Comparison of ENCODE assay signal across 8 cellular contexts in genomic region chr1:156815307-156815826, GRCh38. TPM values are rescaled to one million over a fixed set of nuclear protein-coding genes. Genes with fewer than 3 reads are reported as not detected.
DNase-seq lines count a peak whose midpoint lies in the region; ATAC-seq and TF ChIP-seq lines count a peak whose summit lies in the region.

No MANE protein-coding gene starts in this region.

- 50 to 66% (median 62%) methylated on average over 5 of the region's 5 CpGs for WGBS in psoas muscle, 3 donors

- ATAC-seq in T-cell (replicated peaks in 1 of 4), result no peak
- peak; percentile 43 to 70 (median 64) for ATAC-seq in psoas muscle
- ATAC-seq in HG02870 (IDR thresholded peaks at IDR 0.05; ENCODE audit: unreplicated experiment), result no peak

- H3K9me3 ChIP-seq in psoas muscle, result no peaks in the 10 kb centered on the region

- no peaks in the 10 kb centered on the region for H3K27me3 Mint-ChIP-seq in T-cell

- H3K4me1 Mint-ChIP-seq in T-cell, result peaks cover 57 to 72% (median 66%) of the 10 kb centered on the region in 3 donors

- H3K36me3 ChIP-seq in psoas muscle (ENCODE audit: insufficient read depth in 1 of 2, low read depth in 1 of 2), result no peaks in the 10 kb centered on the region

- H3K4me3 ChIP-seq in foreskin fibroblast (ENCODE audit: low read depth in 1 of 2, low read length in 2 of 2), result no peak overlapping the region
- H3K4me3 ChIP-seq in psoas muscle, result peak overlapping the region; percentile 41

- intact Hi-C loops in psoas muscle (cut with DNase I) (no loop called here), head of caudate nucleus (cut with DNase I) (no loop called here)

- POLR2A ChIA-PET in T-cell (lab: Charles Lee), result no interaction called here

- DNase-seq in ELR (ENCODE audit: low read depth), result peak; percentile 94
- no peak for DNase-seq in T-cell
- DNase-seq in foreskin fibroblast, result peak; percentile 90 to 95
- DNase-seq in psoas muscle, result peak; percentile 65 to 82
- DNase-seq in head of caudate nucleus, result no peak
- DNase-seq in kidney glomerular epithelial cell (lab: John Stamatoyannopoulos, UW), result no peak
- no peak for DNase-seq in NCI-H2081 (lab: John Stamatoyannopoulos, UW)

- H3K27ac Mint-ChIP-seq in T-cell, result peak overlapping the region; percentile 98 to 100

- peak overlapping the region; percentile 21 for H3K27ac ChIP-seq in psoas muscle

- TF ChIP-seq CTCF in foreskin fibroblast (IDR thresholded peaks at IDR 0.05; ENCODE audit: low read depth, low read length), result peak; percentile 3
- TF ChIP-seq CTCF in psoas muscle (IDR thresholded peaks at IDR 0.05), result no peak

- peaks cover 0 to 4% (median 3%) of the 10 kb centered on the region in 3 donors for H3K27me3 ChIP-seq in psoas muscle (ENCODE audit: insufficient read depth in 3 of 3, low read length in 2 of 3)

- peaks cover 24% of the 10 kb centered on the region for H3K36me3 Mint-ChIP-seq in T-cell

- peak overlapping the region; percentile 88 to 92 (median 89) for H3K4me3 Mint-ChIP-seq in T-cell

- H3K4me1 ChIP-seq in psoas muscle, result peaks cover 7% of the 10 kb centered on the region

- no peaks in the 10 kb centered on the region for H3K9me3 Mint-ChIP-seq in T-cell

- CTCF ChIA-PET in T-cell (lab: Charles Lee), result interaction anchor here in 1 of 2 donors (1.6 kb wide), 1 partner anchor 23 kb away, joined by 5 read pairs; no protein-coding TSS in a partner anchor

RNA-seq across cellular contexts. Expression of gene SH2D2A, which starts 1.3 kb away (rescaled TPM):
- total RNA-seq in T-cell (100 to 1,000 TPM in 1 of 5 donors, 10 to 100 TPM in 4; 42.8 to 110 (median 66.8) TPM), psoas muscle (under 1 TPM; 0.37 to 0.82 (median 0.60) TPM)
- polyA plus RNA-seq in psoas muscle, result under 1 TPM in 2 of 3 donors, not detected in 1; 0.25 to 0.26 TPM

RNA-seq across cellular contexts. Expression of gene INSRR, which starts 43.5 kb away (rescaled TPM):
- total RNA-seq in T-cell, result under 1 TPM in 1 of 5 donors, not detected in 4; 0.07 TPM
- total RNA-seq in psoas muscle, result under 1 TPM in 1 of 4 donors, not detected in 3; 0.07 TPM
- under 1 TPM in 1 of 3 donors, not detected in 2; under 0.01 TPM for polyA plus RNA-seq in psoas muscle

RNA-seq across cellular contexts. Expression of gene NTRK1, which starts 45.3 kb away (rescaled TPM):
- total RNA-seq in T-cell (1 to 10 TPM in 1 of 5 donors, under 1 TPM in 4; 0.36 to 1.2 (median 0.60) TPM), psoas muscle (under 1 TPM; 0.16 to 0.92 (median 0.44) TPM)
- under 1 TPM; 0.07 to 0.65 (median 0.58) TPM for polyA plus RNA-seq in psoas muscle

RNA-seq across cellular contexts. Expression of gene PRCC, which starts 48.0 kb away (rescaled TPM):
- total RNA-seq in T-cell, result 10 to 100 TPM; 55.3 to 67.7 (median 65.4) TPM
- 10 to 100 TPM; 43.7 to 69.3 (median 64.0) TPM for total RNA-seq in psoas muscle
- polyA plus RNA-seq in psoas muscle, result 100 to 1,000 TPM in 1 of 3 donors, 10 to 100 TPM in 2; 46.8 to 107 (median 72.0) TPM

Comparison
In these comparisons a context has a peak if more than half of its experiments do, and no peak if none do; other contexts are left out.
1. DNase-seq: peak in ELR (single experiment), foreskin fibroblast (2 of 2) and psoas muscle (2 of 2); none in T-cell (0 of 34), head of caudate nucleus (0 of 42), kidney glomerular epithelial cell (single experiment) and NCI-H2081 (0 of 2).
2. ATAC-seq: peak in psoas muscle (4 of 4); none in T-cell (0 of 4) and HG02870 (single experiment).
3. RNA of gene SH2D2A, which starts 1.3 kb away (total RNA-seq): 42.8 to 110 TPM in T-cell; 0.37 to 0.82 TPM in psoas muscle; every median in the first group is over 10 times any median in the second.